Comparison of ENCODE assay signal across 14 cellular contexts in the genomic region with DNA sequence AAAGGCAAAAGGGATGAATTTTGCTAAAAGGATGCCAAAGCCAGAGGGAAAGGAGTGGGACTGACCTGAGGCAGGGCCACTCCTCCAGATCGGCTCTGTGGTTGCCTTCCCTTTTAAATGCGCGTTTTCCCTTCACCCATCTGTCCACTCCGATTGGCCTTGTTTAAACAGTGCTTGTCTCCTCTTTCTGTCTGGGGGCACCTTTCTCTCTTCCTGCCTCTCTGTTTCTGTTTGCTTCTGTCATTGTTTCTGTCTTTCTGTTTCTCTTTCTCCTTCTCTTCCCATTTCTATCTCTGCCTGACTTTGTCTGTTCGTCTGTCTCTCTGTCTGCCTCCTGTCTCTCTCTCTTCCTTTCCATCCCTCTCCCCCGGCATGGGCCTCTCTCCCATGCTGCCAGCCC. TPM values are rescaled to one million over a fixed set of nuclear protein-coding genes. Genes with fewer than 3 reads are reported as not detected.
DNase-seq lines count a peak whose midpoint lies in the region; ATAC-seq, FAIRE-seq and TF ChIP-seq lines count a peak whose summit lies in the region.
"Had no signal": no experiment of that assay in that cellular context is flagged by ENCODE, and none has a peak within 500 bp of the region (broad histone marks: within the 10 kb centered on the region; RNA-seq: fewer than 3 reads in every experiment).

No MANE protein-coding gene starts in this region.

- DNase-seq in GM19238 (ENCODE audit: insufficient read length, low spot score), result peak; percentile 35
- DNase-seq in GM12878 (ENCODE audit: low read depth, low spot score), result no peak
- DNase-seq in caudate nucleus (lab: John Stamatoyannopoulos, UW), result no peak
- no peak for DNase-seq in COLO829 (ENCODE audit: low spot score)
- no peak for DNase-seq in heart left ventricle
- DNase-seq: activated CD8-positive, alpha-beta memory T cell treated with anti-CD3 and anti-CD28 coated beads, Interleukin-2, amount 50 U/mL, for 4 hours; CD4-positive, alpha-beta memory T cell; T-cell; upper lobe of right lung had no signal

- no peaks in the 10 kb centered on the region for H3K9me3 ChIP-seq in HUES64 (ENCODE audit: insufficient read depth, low read depth, low read length)
- H3K9me3 ChIP-seq in GM12878 (replicated peaks; ENCODE audit: control insufficient read depth, insufficient read depth, low read length), result no peaks in the 10 kb centered on the region
- no peaks in the 10 kb centered on the region for H3K9me3 ChIP-seq in heart left ventricle
- H3K9me3 ChIP-seq: upper lobe of right lung had no signal

- H2AFZ ChIP-seq in GM12878 (ENCODE audit: control insufficient read depth, low read depth, low read length), result peak overlapping the region; percentile 90

- RAD21 ChIA-PET in GM12878 (lab: Charles Lee; ENCODE audit: unreplicated experiment), result interaction anchor here (1.0 kb wide), 1 partner anchor 18 kb away, joined by 3 read pairs; no protein-coding TSS in a partner anchor

- TF ChIP-seq CTCF in GM12878 (IDR thresholded peaks at IDR 0.05 in 2 of 3, conservative IDR thresholded peaks at IDR 0.05 in 1 of 3; ENCODE audit: control insufficient read depth in 2 of 3, extremely low read depth in 1 of 3, insufficient read depth in 1 of 3, low read depth in 3 of 3, low read length in 3 of 3) (no peak), heart left ventricle (IDR thresholded peaks at IDR 0.05) (no peak)

- no peak overlapping the region for H3K9ac ChIP-seq in HUES64 (ENCODE audit: low read depth, low read length)
- H3K9ac ChIP-seq in GM12878 (ENCODE audit: control insufficient read depth, insufficient read depth, low read length), result peak overlapping the region; percentile 60

- FAIRE-seq in GM12878 (lab: Jason Lieb, UNC), result peak; percentile 54

- ATAC-seq in GM12878 (peak; percentile 75), heart left ventricle (no peak)
- no peak for ATAC-seq in activated CD4-positive, CD25-positive, alpha-beta regulatory T cell treated with anti-CD3 and anti-CD28 coated beads, Interleukin-2, amount 50 U/mL, for 24 hours
- ATAC-seq: sciatic nerve, T-cell, upper lobe of right lung had no signal

- intact Hi-C loops in GM12878 (cut with micrococcal nuclease; ENCODE audit: unreplicated experiment), result no loop called here
- intact Hi-C loops in heart left ventricle (cut with DNase I), result loop anchor here in 1 of 10 donors (10.0 kb wide), 1 partner anchor 88 kb away; no protein-coding TSS in a partner anchor

- TF ChIP-seq POLR2A in GM12878 (IDR thresholded peaks at IDR 0.05; ENCODE audit: low read depth, low read length) (no peak), heart left ventricle (IDR thresholded peaks at IDR 0.05) (no peak)

- H3K4me1 ChIP-seq in HUES64 (ENCODE audit: insufficient read depth, low read length), result peaks cover 35% of the 10 kb centered on the region
- peaks cover 17% of the 10 kb centered on the region for H3K4me1 ChIP-seq in GM12878 (ENCODE audit: control insufficient read depth, insufficient read depth, low read length)
- peaks cover 0 to 11% (median 0%) of the 10 kb centered on the region in 12 donors for H3K4me1 ChIP-seq in heart left ventricle
- H3K4me1 ChIP-seq: upper lobe of right lung had no signal

- H3K79me2 ChIP-seq in GM12878 (ENCODE audit: control insufficient read depth, insufficient read depth, low read length), result no peaks in the 10 kb centered on the region

- no peaks in the 10 kb centered on the region for H4K20me1 ChIP-seq in GM12878 (ENCODE audit: control insufficient read depth, insufficient read depth)

- in situ Hi-C loops in GM12878 (cut with MboI), result no loop called here

- peak overlapping the region; percentile 79 for H3K4me2 ChIP-seq in GM12878 (ENCODE audit: control insufficient read depth, insufficient read depth)

- H3K4me3 ChIP-seq in GM08714 (ENCODE audit: low read length), result peak overlapping the region; percentile 30; the same call in 1 of the 2 replicates
- H3K4me3 ChIP-seq in HUES64 (ENCODE audit: low read length), result no peak overlapping the region
- peak overlapping the region; percentile 61; the same call in 1 of the 2 replicates for H3K4me3 ChIP-seq in GM12878
- no peak overlapping the region for H3K4me3 ChIP-seq in heart left ventricle
- H3K4me3 ChIP-seq: upper lobe of right lung had no signal

- H3K27me3 ChIP-seq in HUES64 (ENCODE audit: insufficient read depth, low read length) (peaks cover 16% of the 10 kb centered on the region), GM12878 (replicated peaks in 1 of 2; ENCODE audit: control insufficient read depth in 2 of 2, insufficient read depth in 2 of 2, low read length in 1 of 2) (no peaks in the 10 kb centered on the region), heart left ventricle (peaks cover 0 to 42% (median 29%) of the 10 kb centered on the region in 9 donors)

- no peak for TF ChIP-seq RAD21 in GM12878 (IDR thresholded peaks at IDR 0.05; ENCODE audit: insufficient read depth, low read depth, low read length)

- 20% methylated on average over 6 of the region's 6 CpGs for WGBS in HUES64
- 48% methylated on average over 6 of the region's 6 CpGs for WGBS in GM12878 (ENCODE audit: insufficient coverage, insufficient replicate concordance, low lambda C conversion rate, missing lambda C conversion rate)
- WGBS in heart left ventricle, 4 donors, result 29 to 39% (median 33%) methylated on average over 6 of the region's 6 CpGs

- H3K36me3 ChIP-seq in HUES64 (ENCODE audit: insufficient read depth, low read length) (no peaks in the 10 kb centered on the region), GM12878 (ENCODE audit: control insufficient read depth in 2 of 2, insufficient read depth in 2 of 2, low read length in 1 of 2) (no peaks in the 10 kb centered on the region), heart left ventricle (no peaks in the 10 kb centered on the region)
- H3K36me3 ChIP-seq: upper lobe of right lung had no signal

- BruUV-seq in GM12878 (replicated peaks; lab: Mats Ljungman, UMichigan), result no TSS peak

- POLR2A ChIA-PET in GM12878 (lab: Charles Lee), result no interaction called here

- SMC1A ChIA-PET in GM12878 (lab: Charles Lee; ENCODE audit: uncharacterized antibody, unreplicated experiment), result no interaction called here

- H3K27ac ChIP-seq in HUES64 (ENCODE audit: low read depth, low read length) (peak overlapping the region; percentile 45; the same call in 1 of the 2 replicates), GM12878 (ENCODE audit: control insufficient read depth, insufficient read depth) (peak overlapping the region; percentile 56; the same call in 1 of the 2 replicates), caudate nucleus (ENCODE audit: low read depth, low read length) (no peak overlapping the region), heart left ventricle (no peak overlapping the region)
- H3K27ac ChIP-seq: epithelial cell of prostate, upper lobe of right lung had no signal

- CTCF ChIA-PET in GM12878 (lab: Yijun Ruan, JAX), result interaction anchor here (0.7 to 4.0 kb wide), 3 partner anchors 10 to 156 kb away, joined by 3 to 23 read pairs (median 7); no protein-coding TSS in a partner anchor

- TF ChIP-seq EP300 in GM12878 (IDR thresholded peaks at IDR 0.05; ENCODE audit: borderline replicate concordance in 1 of 2, control insufficient read depth in 1 of 2, low read depth in 2 of 2, low read length in 2 of 2), result no peak

TF ChIP-seq in GM12878, 131 proteins besides CTCF, POLR2A, EP300 and RAD21:
- TF ChIP-seq POLR2AphosphoS5 (IDR thresholded peaks at IDR 0.05; ENCODE audit: low read length) (peak; percentile 38; the same call in 1 of the 2 replicates), JUNB (IDR thresholded peaks at IDR 0.05) (no peak), SIN3A (IDR thresholded peaks at IDR 0.05; ENCODE audit: low read depth, low read length) (no peak)

RNA-seq across cellular contexts. Expression of a gene that starts 29.6 kb away (rescaled TPM):
- polyA plus RNA-seq in HUES64 (2013, experiment 1 of 2), result 203 TPM
- polyA plus RNA-seq in HUES64 (2013, experiment 2 of 2), result 252 TPM
- total RNA-seq in GM12878 (2013; cell fraction: nucleolus; rRNA removed), result 21.2 and 22.1 TPM in 2 replicates
- total RNA-seq in GM12878 (2014; rRNA removed) (31.9 and 47.8 TPM in 2 replicates), GM12878 (2014; rRNA removed; fragmentation: Illumina TruSeq; extraction: Trizol) (35.4 and 41.2 TPM in 2 replicates), GM12878 (2021) (181 and 189 TPM in 2 replicates), heart left ventricle (1,000 to 10,000 TPM in 8 of 9 donors, 100 to 1,000 TPM in 1; 822 to 5,278 (median 1,968) TPM)
- 50.0 TPM for polyA plus RNA-seq in GM12878 (2011; ENCODE audit: low read depth)
- polyA plus RNA-seq in GM12878 (2011; rRNA removed) (10.4 and 67.5 TPM in 2 replicates), GM12878 (2014; fragmentation: Illumina TruSeq; extraction: Trizol) (1.4 and 41.6 TPM in 2 replicates), GM12878 (2014; fragmentation: Nextera tagmentation; extraction: Ambion mirVana) (10 to 100 TPM; 13.7 to 56.5 TPM), GM12878 (2014; rRNA removed) (134 and 182 TPM in 2 replicates), GM12878 (2016; fragmentation: Nextera tagmentation; extraction: Ambion mirVana) (100 to 1,000 TPM; 279 to 297 TPM), heart left ventricle (1,000 to 10,000 TPM; 2,695 to 3,131 TPM)
- polyA plus RNA-seq in GM12878 (2011; cell fraction: cytosol; rRNA removed), result 139 and 153 TPM in 2 replicates
- polyA plus RNA-seq in GM12878 (2011; cell fraction: nucleus; rRNA removed), result 127 and 155 TPM in 2 replicates
- 172 and 210 TPM in 2 replicates for polyA plus RNA-seq in GM12878 (2012)
- 15.6 and 24.8 TPM in 2 replicates for polyA minus RNA-seq in GM12878 (2011; rRNA and poly(A)+ RNA removed)
- 42.6 and 53.3 TPM in 2 replicates for polyA minus RNA-seq in GM12878 (2011; cell fraction: cytosol; rRNA and poly(A)+ RNA removed)
- polyA minus RNA-seq in GM12878 (2011; cell fraction: nucleus; rRNA and poly(A)+ RNA removed), result 21.4 and 37.5 TPM in 2 replicates

Comparison
In these comparisons a context has a peak if more than half of its experiments do, and no peak if none do; other contexts are left out.
1. H3K4me3 ChIP-seq: peak in GM08714 (single experiment) and GM12878 (single experiment); none in HUES64 (single experiment) and heart left ventricle (0 of 12).
2. H3K27ac ChIP-seq: peak in HUES64 (single experiment) and GM12878 (single experiment); none in caudate nucleus (single experiment) and heart left ventricle (0 of 12).
3. RNA of a gene that starts 29.6 kb away (total RNA-seq): 822 to 5,278 TPM in heart left ventricle; 21.2 to 189 TPM in GM12878; every median in the first group is over 4 times any median in the second.